Comparison of ENCODE assay signal across 28 cellular contexts in the genomic region with DNA sequence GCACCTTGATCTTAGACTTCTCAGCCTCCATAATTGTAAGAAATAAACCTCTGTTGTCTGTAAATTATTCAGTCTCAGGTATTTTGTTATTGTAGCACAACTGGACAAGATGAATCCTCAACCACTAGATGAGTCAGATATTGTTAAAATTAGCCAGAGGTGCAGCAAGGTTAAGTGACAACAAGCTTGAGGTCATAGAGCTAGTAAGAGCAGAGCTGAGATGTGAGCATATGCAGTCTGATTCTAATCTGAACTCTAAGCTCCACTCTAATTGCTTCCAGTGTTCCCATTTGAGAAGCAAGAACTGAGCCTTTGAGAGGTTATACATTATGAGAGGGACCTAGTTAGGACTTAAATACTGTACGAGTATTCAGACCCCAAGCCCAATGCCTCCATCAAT.
A peak's percentile ranks its signal among the peaks of the same experiment; 100 is the strongest.
DNase-seq lines count a peak whose midpoint lies in the region; ATAC-seq and TF ChIP-seq lines count a peak whose summit lies in the region.
"Had no signal": no experiment of that assay in that cellular context is flagged by ENCODE, and none has a peak within 500 bp of the region (broad histone marks: within the 10 kb centered on the region; RNA-seq: fewer than 3 reads in every experiment).

No MANE protein-coding gene starts in this region.

- peak overlapping the region; percentile 54 for H3K27ac ChIP-seq in 22Rv1
- H3K27ac ChIP-seq in tibial artery: no peak overlapping the region
- H3K27ac ChIP-seq: cardiac muscle cell, coronary artery, esophagus squamous epithelium, upper lobe of left lung had no signal

- H3K9me3 ChIP-seq in adipocyte (ENCODE audit: control insufficient read depth, low read length) (no peaks in the 10 kb centered on the region), tibial artery (no peaks in the 10 kb centered on the region)
- H3K9me3 ChIP-seq: esophagus squamous epithelium, upper lobe of left lung had no signal

- H3K36me3 ChIP-seq in adipocyte (ENCODE audit: control insufficient read depth, insufficient read depth, low read length, severe bottlenecking): no peaks in the 10 kb centered on the region
- no peaks in the 10 kb centered on the region for H3K36me3 ChIP-seq in tibial artery
- H3K36me3 ChIP-seq: cardiac muscle cell, esophagus squamous epithelium, upper lobe of left lung had no signal

- H3K27me3 ChIP-seq in adipocyte (replicated peaks; ENCODE audit: control insufficient read depth, insufficient read depth, low read length) (no peaks in the 10 kb centered on the region), tibial artery (no peaks in the 10 kb centered on the region)
- H3K27me3 ChIP-seq: cardiac muscle cell, esophagus squamous epithelium, upper lobe of left lung had no signal

- H3K4me1 ChIP-seq in adipocyte (ENCODE audit: control insufficient read depth, insufficient read depth, low read length) (peaks cover 7% of the 10 kb centered on the region), tibial artery (no peaks in the 10 kb centered on the region)
- H3K4me1 ChIP-seq: esophagus squamous epithelium, upper lobe of left lung had no signal

- H3K9ac ChIP-seq in adipocyte (ENCODE audit: low read length): no peak overlapping the region

- intact Hi-C loops in tibial artery (cut with DNase I; ENCODE audit: low total_unique reads): no loop called here

- no peak for TF ChIP-seq CTCF in 22Rv1 (IDR thresholded peaks at IDR 0.05)
- TF ChIP-seq CTCF in foreskin fibroblast (IDR thresholded peaks at IDR 0.05; ENCODE audit: low read depth, low read length): no peak
- no peak for TF ChIP-seq CTCF in tibial artery (IDR thresholded peaks at IDR 0.05)

- no peak overlapping the region for H3K4me3 ChIP-seq in adipocyte (ENCODE audit: low read length)
- no peak overlapping the region for H3K4me3 ChIP-seq in foreskin fibroblast (ENCODE audit: low read depth in 1 of 2, low read length in 2 of 2)
- H3K4me3 ChIP-seq in tibial artery: no peak overlapping the region
- H3K4me3 ChIP-seq: cardiac muscle cell, coronary artery, esophagus squamous epithelium, skin epidermis, upper lobe of left lung had no signal

- no peak for ATAC-seq in GM18511 (IDR thresholded peaks at IDR 0.05; ENCODE audit: unreplicated experiment)
- ATAC-seq: activated CD4-positive, alpha-beta T cell treated with anti-CD3 and anti-CD28 coated beads for 36 hours; activated T-cell treated with anti-CD3 and anti-CD28 coated beads, Interleukin-2, amount 50 U/mL, for 72 hours; effector memory CD8-positive, alpha-beta T cell had no signal

- DNase-seq in NCI-H69 (lab: John Stamatoyannopoulos, UW): peak; percentile 25
- peak; percentile 12 for DNase-seq in adipocyte (ENCODE audit: low read depth)
- peak; percentile 10 to 60 for DNase-seq in foreskin fibroblast
- DNase-seq in tibial artery: no peak
- no peak for DNase-seq in anterior cingulate cortex (lab: John Stamatoyannopoulos, UW)
- DNase-seq in NCI-H1694 treated with DMSO at 0.1 percent for 48 hours (lab: John Stamatoyannopoulos, UW): no peak
- DNase-seq: activated CD4-positive, alpha-beta T cell treated with anti-CD3 and anti-CD28 coated beads for 36 hours; activated naive CD4-positive, alpha-beta T cell treated with anti-CD3 and anti-CD28 coated beads for 36 hours; activated T-cell treated with anti-CD3 and anti-CD28 coated beads, Interleukin-2, amount 50 U/mL, for 72 hours; AML-193; amygdala; CD4-positive, alpha-beta memory T cell; effector memory CD8-positive, alpha-beta T cell; esophagus squamous epithelium; head of caudate nucleus; left cardiac atrium; naive B cell; NCI-H187 treated with DMSO at 0.1 percent for 48 hours; NCI-H2227 treated with DMSO at 0.1 percent for 48 hours; nucleus accumbens; SIG-M5; stimulated activated CD4-positive, alpha-beta T cell treated with anti-CD3 and anti-CD28 coated beads, Interleukin-1b, Interleukin-23, amount 100 ng/mL, for 48 hours; upper lobe of left lung had no signal

Comparison
In these comparisons a context has a peak if more than half of its experiments do, and no peak if none do; other contexts are left out.
1. DNase-seq: peak in NCI-H69 (single experiment), adipocyte (single experiment) and foreskin fibroblast (2 of 2); none in tibial artery (0 of 2), anterior cingulate cortex (0 of 58) and NCI-H1694 treated with DMSO at 0.1 percent for 48 hours (single experiment).